ENCODE assay signal across 8 cellular contexts in genomic region chr1:153796786-153797659, GRCh38. TPM values are rescaled to one million over a fixed set of nuclear protein-coding genes. Genes with fewer than 3 reads are reported as not detected.
DNase-seq lines count a peak whose midpoint lies in the region; ATAC-seq and TF ChIP-seq lines count a peak whose summit lies in the region.

No MANE protein-coding gene starts in this region.

- ATAC-seq in HG02885 (IDR thresholded peaks at IDR 0.05; ENCODE audit: poor library complexity, unreplicated experiment) (peak; percentile 68), lower lobe of right lung (peak; percentile 75 to 83), GM18858 (IDR thresholded peaks at IDR 0.05; ENCODE audit: unreplicated experiment) (no peak)

- no peaks in the 10 kb centered on the region for H3K27me3 Mint-ChIP-seq in activated CD4-positive, alpha-beta T cell treated with anti-CD3 and anti-CD28 coated beads, Interleukin-2, amount 10 ng/mL, durations not matched to agents 7 days and 5 days

- DNase-seq in Daoy (ENCODE audit: low read depth), result peak; percentile 61
- peak; percentile 76 for DNase-seq in NCI-H460 (ENCODE audit: extremely low read depth, low read depth)
- DNase-seq in activated CD4-positive, alpha-beta T cell treated with anti-CD3 and anti-CD28 coated beads, Interleukin-2, amount 10 ng/mL, durations not matched to agents 7 days and 5 days, result peak; percentile 91
- peak; percentile 92 for DNase-seq in colonic mucosa
- DNase-seq in lower lobe of right lung, result peak; percentile 79
- peak; percentile 60 for DNase-seq in stimulated activated CD8-positive, alpha-beta memory T cell treated with anti-CD3 and anti-CD28 coated beads, Interleukin-15, amount 100 ng/mL, for 24 hours (ENCODE audit: low read depth)

- no peak overlapping the region for H3K9ac ChIP-seq in colonic mucosa (ENCODE audit: low read depth in 2 of 2, low read length in 2 of 2)

- H3K27ac ChIP-seq in colonic mucosa (no peak overlapping the region), lower lobe of right lung (no peak overlapping the region)

- H3K36me3 Mint-ChIP-seq in activated CD4-positive, alpha-beta T cell treated with anti-CD3 and anti-CD28 coated beads, Interleukin-2, amount 10 ng/mL, durations not matched to agents 7 days and 5 days (ENCODE audit: low read depth), result peaks cover 2% of the 10 kb centered on the region

- no peaks in the 10 kb centered on the region for H3K9me3 Mint-ChIP-seq in activated CD4-positive, alpha-beta T cell treated with anti-CD3 and anti-CD28 coated beads, Interleukin-2, amount 10 ng/mL, durations not matched to agents 7 days and 5 days

- POLR2A ChIA-PET in activated CD4-positive, alpha-beta T cell treated with anti-CD3 and anti-CD28 coated beads, Interleukin-2, amount 10 ng/mL, durations not matched to agents 7 days and 5 days (lab: Charles Lee), result no interaction called here

- no peaks in the 10 kb centered on the region for H3K36me3 ChIP-seq in colonic mucosa
- H3K36me3 ChIP-seq in lower lobe of right lung, result peaks cover 4% of the 10 kb centered on the region

- TF ChIP-seq CTCF in colonic mucosa (IDR thresholded peaks at IDR 0.05) (peak; percentile 81), lower lobe of right lung (IDR thresholded peaks at IDR 0.05) (peak; percentile 91)

- H3K4me3 Mint-ChIP-seq in activated CD4-positive, alpha-beta T cell treated with anti-CD3 and anti-CD28 coated beads, Interleukin-2, amount 10 ng/mL, durations not matched to agents 7 days and 5 days, result no peak overlapping the region

- peaks cover 40% of the 10 kb centered on the region for H3K4me1 Mint-ChIP-seq in activated CD4-positive, alpha-beta T cell treated with anti-CD3 and anti-CD28 coated beads, Interleukin-2, amount 10 ng/mL, durations not matched to agents 7 days and 5 days

- CTCF ChIA-PET in activated CD4-positive, alpha-beta T cell treated with anti-CD3 and anti-CD28 coated beads, Interleukin-2, amount 10 ng/mL, durations not matched to agents 7 days and 5 days (lab: Charles Lee), result interaction anchor here (0.8 to 2.1 kb wide), 7 partner anchors 10 to 226 kb away, joined by 3 to 9 read pairs (median 5); partner anchors contain the start of genes DENND4B and RAB13

- intact Hi-C loops in colonic mucosa (cut with DNase I), result loop anchor here (2.0 kb wide), 1 partner anchor 190 kb away; the partner anchor contains the start of gene RAB13
- intact Hi-C loops in lower lobe of right lung (cut with DNase I), result loop anchor here (10.0 kb wide), 1 partner anchor 188 kb away; the partner anchor contains the start of gene RAB13

- no peaks in the 10 kb centered on the region for H3K4me1 ChIP-seq in colonic mucosa
- no peaks in the 10 kb centered on the region for H3K4me1 ChIP-seq in lower lobe of right lung

- no peaks in the 10 kb centered on the region for H3K9me3 ChIP-seq in colonic mucosa
- H3K9me3 ChIP-seq in lower lobe of right lung, result no peaks in the 10 kb centered on the region

- H3K27me3 ChIP-seq in colonic mucosa (no peaks in the 10 kb centered on the region), lower lobe of right lung (ENCODE audit: low read depth) (no peaks in the 10 kb centered on the region)

- H3K27ac Mint-ChIP-seq in activated CD4-positive, alpha-beta T cell treated with anti-CD3 and anti-CD28 coated beads, Interleukin-2, amount 10 ng/mL, durations not matched to agents 7 days and 5 days, result peak overlapping the region; percentile 76

- no peak overlapping the region for H3K4me3 ChIP-seq in colonic mucosa
- H3K4me3 ChIP-seq in lower lobe of right lung, result no peak overlapping the region

RNA-seq across cellular contexts. Expression of gene SLC27A3, which starts 21.8 kb away (rescaled TPM):
- total RNA-seq in Daoy (2014; rRNA removed; shearing (Covaris generic)), result 3.2 and 3.3 TPM in 2 replicates
- 0.69 and 1.2 TPM in 2 replicates for total RNA-seq in NCI-H460 (2014; rRNA removed; shearing (Covaris generic))
- polyA plus RNA-seq in NCI-H460 (2014; cell fraction: nucleus; rRNA removed), result 1.8 and 8.1 TPM in 2 replicates
- 10 to 100 TPM; 22.2 to 22.9 TPM for total RNA-seq in activated CD4-positive, alpha-beta T cell treated with anti-CD3 and anti-CD28 coated beads, Interleukin-2, amount 10 ng/mL, durations not matched to agents 7 days and 5 days
- total RNA-seq in colonic mucosa, result 10 to 100 TPM; 24.1 to 27.9 TPM
- total RNA-seq in lower lobe of right lung, result 99.6 TPM
